14 cellular contexts compared by ENCODE assay signal in the genomic region with DNA sequence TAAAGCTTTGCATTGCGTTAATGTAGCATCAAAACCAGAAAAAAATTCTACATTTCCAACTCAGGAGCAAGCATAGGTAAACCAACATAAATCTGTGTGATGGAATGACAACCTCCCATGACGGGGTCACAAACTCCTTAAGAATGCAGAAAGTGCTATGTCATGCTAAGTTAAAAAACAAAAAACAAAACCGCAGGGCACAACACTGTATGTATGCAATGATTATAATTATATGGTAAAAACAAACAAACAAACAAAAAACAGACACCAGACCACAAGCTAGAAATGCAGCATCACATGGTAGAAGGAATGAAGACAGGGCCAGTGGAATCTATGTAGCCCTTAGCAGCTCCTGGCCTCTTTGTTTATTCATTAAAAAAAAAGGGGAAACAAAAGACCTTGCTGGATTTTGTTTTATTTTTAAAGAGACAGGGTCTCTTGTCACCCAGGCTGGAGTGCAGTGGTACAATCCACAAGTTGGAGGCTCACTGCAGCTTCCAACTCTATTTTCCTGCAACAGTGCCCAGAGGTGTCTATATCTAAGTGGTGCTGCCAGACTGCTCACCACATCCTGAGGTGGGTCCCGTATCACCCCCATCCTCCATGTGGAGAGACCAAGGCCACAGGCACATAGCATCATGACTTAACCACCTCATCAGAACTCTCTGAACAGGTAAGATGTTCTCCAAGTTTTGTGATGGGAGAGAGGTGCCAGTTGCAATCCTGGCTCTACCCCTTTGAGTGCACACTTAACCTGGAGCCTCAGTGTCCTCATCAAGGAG.
DNase-seq lines count a peak whose midpoint lies in the region; ATAC-seq, FAIRE-seq and TF ChIP-seq lines count a peak whose summit lies in the region.
"Had no signal": no experiment of that assay in that cellular context is flagged by ENCODE, and none has a peak within 500 bp of the region (broad histone marks: within the 10 kb centered on the region; RNA-seq: fewer than 3 reads in every experiment).

No MANE protein-coding gene starts in this region.

- no peak for DNase-seq in A549 (ENCODE audit: low read depth in 1 of 2, low spot score in 1 of 2)
- DNase-seq in GM19239 (ENCODE audit: insufficient read length, low spot score), result no peak
- DNase-seq in activated naive CD8-positive, alpha-beta T cell treated with anti-CD3 and anti-CD28 coated beads for 36 hours, result no peak
- DNase-seq in mesothelial cell of epicardium (ENCODE audit: low spot score in 2 of 2, unreplicated experiment in 2 of 2), result no peak
- no peak for DNase-seq in HuH-7 (ENCODE audit: low spot score)
- no peak for DNase-seq in stimulated activated CD4-positive, alpha-beta T cell treated with anti-CD3 and anti-CD28 coated beads, Interleukin-2, amount 100 ng/mL, for 48 hours
- no peak for DNase-seq in T-helper 1 cell
- DNase-seq in SK-N-DZ (ENCODE audit: low spot score), result no peak
- DNase-seq: activated gamma-delta T cell, cerebellar nuclear complex, EL, MV-4-11, SK-N-SH had no signal

- no peak for TF ChIP-seq POLR2A in A549 (IDR thresholded peaks at IDR 0.05; ENCODE audit: low read length)

- CTCF ChIA-PET in A549 (lab: Yijun Ruan, JAX), result interaction anchor here (0.7 to 10.1 kb wide), 5 partner anchors 10 to 443 kb away, joined by 3 to 190 read pairs (median 7); no protein-coding TSS in a partner anchor

- H3K4me1 Mint-ChIP-seq in activated naive CD8-positive, alpha-beta T cell treated with anti-CD3 and anti-CD28 coated beads for 36 hours, result peaks cover 83% of the 10 kb centered on the region
- peaks cover 20% of the 10 kb centered on the region for H3K4me1 Mint-ChIP-seq in mesothelial cell of epicardium

- H3K27ac ChIP-seq in A549, result peak overlapping the region in 1 of 2 experiments; percentile 10; a peak in 1 of 6 replicates

- no peak for TF ChIP-seq RAD21 in A549 (conservative IDR thresholded peaks at IDR 0.05 in 1 of 2, IDR thresholded peaks at IDR 0.05 in 1 of 2)

- H3K4me2 ChIP-seq in A549, result 0 out of 3 replicates have a peak overlapping the region, but pooled peaks have one; percentile 9
- H3K4me2 ChIP-seq: SK-N-SH had no signal

- no peak overlapping the region for H3K4me3 ChIP-seq in A549

- TF ChIP-seq EP300 in A549 (IDR thresholded peaks at IDR 0.05), result no peak

- H3K9me3 ChIP-seq in A549, result no peaks in the 10 kb centered on the region
- H3K9me3 ChIP-seq: SK-N-SH had no signal

- 75% methylated on average over 4 of the region's 4 CpGs for WGBS in A549 (ENCODE audit: missing lambda C conversion rate)

- H3K9me3 Mint-ChIP-seq in activated naive CD8-positive, alpha-beta T cell treated with anti-CD3 and anti-CD28 coated beads for 36 hours, result no peaks in the 10 kb centered on the region
- H3K9me3 Mint-ChIP-seq in mesothelial cell of epicardium, result no peaks in the 10 kb centered on the region

- TF ChIP-seq CTCF in A549 (IDR thresholded peaks at IDR 0.05) (no peak), mesothelial cell of epicardium (IDR thresholded peaks at IDR 0.05; ENCODE audit: unreplicated experiment) (no peak)

- peak in 1 of 2 experiments; percentile 22; a peak in 3 of 6 replicates for ATAC-seq in A549

- no peak overlapping the region for H3K4me3 Mint-ChIP-seq in activated naive CD8-positive, alpha-beta T cell treated with anti-CD3 and anti-CD28 coated beads for 36 hours
- H3K4me3 Mint-ChIP-seq in mesothelial cell of epicardium, result no peak overlapping the region

- H3K4me1 ChIP-seq in A549, result peaks cover 26% of the 10 kb centered on the region

- H3K36me3 Mint-ChIP-seq in activated naive CD8-positive, alpha-beta T cell treated with anti-CD3 and anti-CD28 coated beads for 36 hours, result peaks cover 58% of the 10 kb centered on the region
- peaks cover 5% of the 10 kb centered on the region for H3K36me3 Mint-ChIP-seq in mesothelial cell of epicardium

- POLR2A ChIA-PET in A549 (lab: Yijun Ruan, JAX), result no interaction called here

- H3K27ac Mint-ChIP-seq in activated naive CD8-positive, alpha-beta T cell treated with anti-CD3 and anti-CD28 coated beads for 36 hours, result peak overlapping the region; percentile 50
- H3K27ac Mint-ChIP-seq in mesothelial cell of epicardium, result peak overlapping the region; percentile 73

- FAIRE-seq in A549 (lab: Jason Lieb, UNC), result no peak
- FAIRE-seq in GM19239 (lab: Jason Lieb, UNC), result peak; percentile 18
- FAIRE-seq: H54 had no signal

- no peaks in the 10 kb centered on the region for H3K27me3 Mint-ChIP-seq in activated naive CD8-positive, alpha-beta T cell treated with anti-CD3 and anti-CD28 coated beads for 36 hours
- no peaks in the 10 kb centered on the region for H3K27me3 Mint-ChIP-seq in mesothelial cell of epicardium (ENCODE audit: low read depth)

TF ChIP-seq in A549, 52 proteins besides CTCF, POLR2A, EP300 and RAD21:
- TF ChIP-seq NFE2L2 (conservative IDR thresholded peaks at IDR 0.05; ENCODE audit: low read length) (peak; percentile 61; the same call in 1 of the 2 replicates), NPAS2 (CRISPR knock-in tag; IDR thresholded peaks at IDR 0.05; ENCODE audit: borderline replicate concordance) (no peak), JUNB (IDR thresholded peaks at IDR 0.05) (no peak), FOSB (CRISPR knock-in tag; IDR thresholded peaks at IDR 0.05) (no peak), MAFK (IDR thresholded peaks at IDR 0.05; ENCODE audit: partially characterized antibody) (peak; percentile 77), JUN (IDR thresholded peaks at IDR 0.05) (no peak), NR3C1 (IDR thresholded peaks at IDR 0.05) (no peak), ZSCAN20 (CRISPR knock-in tag; IDR thresholded peaks at IDR 0.05) (no peak)
- TF ChIP-seq, protein P1, sequence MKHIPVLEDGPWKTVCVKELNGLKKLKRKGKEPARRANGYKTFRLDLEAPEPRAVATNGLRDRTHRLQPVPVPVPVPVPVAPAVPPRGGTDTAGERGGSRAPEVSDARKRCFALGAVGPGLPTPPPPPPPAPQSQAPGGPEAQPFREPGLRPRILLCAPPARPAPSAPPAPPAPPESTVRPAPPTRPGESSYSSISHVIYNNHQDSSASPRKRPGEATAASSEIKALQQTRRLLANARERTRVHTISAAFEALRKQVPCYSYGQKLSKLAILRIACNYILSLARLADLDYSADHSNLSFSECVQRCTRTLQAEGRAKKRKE (CRISPR knock-in tag; IDR thresholded peaks at IDR 0.05; ENCODE audit: low read depth), result no peak
